1 cellular context compared by ENCODE assay signal in genomic region chr7:122715183-122715582, GRCh38.
TF ChIP-seq lines count a peak whose summit lies in the region.

No MANE protein-coding gene starts in this region.

TF ChIP-seq in SK-N-SH treated with all-trans-retinoic acid at 6 μM for 48 hours, 23 proteins besides CTCF, POLR2A, EP300 and RAD21 (continued from another document):
- TF ChIP-seq, protein P1, sequence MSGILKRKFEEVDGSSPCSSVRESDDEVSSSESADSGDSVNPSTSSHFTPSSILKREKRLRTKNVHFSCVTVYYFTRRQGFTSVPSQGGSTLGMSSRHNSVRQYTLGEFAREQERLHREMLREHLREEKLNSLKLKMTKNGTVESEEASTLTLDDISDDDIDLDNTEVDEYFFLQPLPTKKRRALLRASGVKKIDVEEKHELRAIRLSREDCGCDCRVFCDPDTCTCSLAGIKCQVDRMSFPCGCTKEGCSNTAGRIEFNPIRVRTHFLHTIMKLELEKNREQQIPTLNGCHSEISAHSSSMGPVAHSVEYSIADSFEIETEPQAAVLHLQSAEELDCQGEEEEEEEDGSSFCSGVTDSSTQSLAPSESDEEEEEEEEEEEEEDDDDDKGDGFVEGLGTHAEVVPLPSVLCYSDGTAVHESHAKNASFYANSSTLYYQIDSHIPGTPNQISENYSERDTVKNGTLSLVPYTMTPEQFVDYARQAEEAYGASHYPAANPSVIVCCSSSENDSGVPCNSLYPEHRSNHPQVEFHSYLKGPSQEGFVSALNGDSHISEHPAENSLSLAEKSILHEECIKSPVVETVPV (CRISPR knock-in tag; IDR thresholded peaks at IDR 0.05) = no peak
